In the genomic region with DNA sequence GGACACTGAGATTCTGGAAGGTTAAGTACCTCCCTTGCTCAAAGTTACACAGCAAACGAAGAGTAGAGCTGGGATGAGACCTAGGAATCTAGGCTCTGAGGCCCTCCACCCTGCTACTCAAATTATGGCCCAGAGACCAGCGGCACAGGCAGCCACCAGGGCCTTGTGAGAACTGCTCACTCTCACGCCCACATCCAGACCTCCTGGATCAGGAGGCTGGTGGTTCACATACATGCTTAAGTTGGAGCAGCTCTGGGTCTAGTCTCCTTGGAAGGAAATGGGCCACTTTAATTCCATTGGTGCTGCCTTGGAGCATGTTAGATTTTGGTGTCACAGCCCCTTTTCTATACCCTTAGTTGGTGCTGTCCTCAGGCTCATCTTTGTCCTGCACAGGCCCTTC, we compare ENCODE assay signal across 22 cellular contexts. TPM values are rescaled to one million over a fixed set of nuclear protein-coding genes. Genes with fewer than 3 reads are reported as not detected.
"Had no signal": no experiment of that assay in that cellular context is flagged by ENCODE, and none has a peak within 500 bp of the region (broad histone marks: within the 10 kb centered on the region; RNA-seq: fewer than 3 reads in every experiment).

No MANE protein-coding gene starts in this region.

- DNase-seq: IMR-90, Karpas-422, KG1, MG63, NCI-H1092, NCI-H1105 treated with DMSO at 0.1 percent for 48 hours, NCI-H1417 treated with DMSO at 0.1 percent for 48 hours, NCI-H146, NCI-H1694 treated with DMSO at 0.1 percent for 48 hours, NCI-H1930, NCI-H2081, NCI-H2107, NCI-H2227 treated with DMSO at 0.1 percent for 48 hours, NCI-H446, NCI-H510A, NCI-H524 treated with DMSO at 0.1 percent for 48 hours, NCI-H69, NCI-H774, SHP77 treated with DMSO at 0.1 percent for 48 hours, SJCRH30 had no signal

- ATAC-seq: HepG2 had no signal

- H3K36me3 ChIP-seq: MG63, SJCRH30 had no signal

- H3K4me3 ChIP-seq: MG63, SJCRH30 had no signal

- H3K27ac ChIP-seq: RWPE1, SJCRH30 had no signal

- H3K9me3 ChIP-seq: MG63, SJCRH30 had no signal

- H3K27me3 ChIP-seq: MG63 had no signal

RNA-seq across cellular contexts. Expression of a gene that starts 41.9 kb away (rescaled TPM):
- total RNA-seq: HepG2, IMR-90 had no signal
- polyA plus RNA-seq: IMR-90 had no signal
